In the genomic region with DNA sequence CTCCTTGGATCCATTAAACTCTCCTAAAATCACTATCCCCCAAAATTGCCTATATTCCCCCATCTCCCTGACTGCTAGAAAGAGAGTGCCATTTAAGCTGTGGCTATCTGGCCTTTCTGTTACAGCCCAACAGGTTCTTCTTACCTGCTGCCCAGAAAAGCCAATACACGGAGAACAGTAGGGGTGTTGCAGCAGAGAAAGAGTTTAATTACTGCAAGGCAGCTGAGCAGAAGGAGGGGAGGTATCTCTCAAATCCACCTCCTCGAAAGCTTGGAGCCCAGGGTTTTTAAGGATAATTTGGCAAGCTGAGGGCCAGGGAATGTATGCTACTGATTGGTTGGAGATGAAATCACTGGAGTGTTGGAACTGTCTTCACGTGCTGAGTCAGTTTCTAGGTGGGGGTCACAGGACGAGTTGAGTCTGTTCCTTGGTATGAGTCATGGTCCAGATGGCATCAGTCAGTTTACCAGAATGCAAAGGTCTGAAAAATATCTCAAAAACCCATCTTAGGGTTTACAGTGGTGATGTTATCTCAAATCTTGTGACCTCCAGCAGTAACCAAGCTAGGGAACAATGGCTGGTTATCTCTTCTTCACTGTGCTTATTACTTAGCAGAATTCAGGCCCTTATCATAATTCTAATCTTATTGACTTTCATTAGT, we compare ENCODE assay signal across 16 cellular contexts.
DNase-seq lines count a peak whose midpoint lies in the region; ATAC-seq, FAIRE-seq and TF ChIP-seq lines count a peak whose summit lies in the region.
"Had no signal": no experiment of that assay in that cellular context is flagged by ENCODE, and none has a peak within 500 bp of the region (broad histone marks: within the 10 kb centered on the region; RNA-seq: fewer than 3 reads in every experiment).

No MANE protein-coding gene starts in this region.

- peaks cover 32% of the 10 kb centered on the region for H3K36me3 Mint-ChIP-seq in activated CD4-positive, alpha-beta T cell treated with anti-CD3 and anti-CD28 coated beads for 36 hours (ENCODE audit: low read depth)

- H3K27me3 ChIP-seq in brain microvascular endothelial cell (replicated peaks), result no peaks in the 10 kb centered on the region
- no peaks in the 10 kb centered on the region for H3K27me3 ChIP-seq in colonic mucosa

- H3K27me3 Mint-ChIP-seq in activated CD4-positive, alpha-beta T cell treated with anti-CD3 and anti-CD28 coated beads for 36 hours, result no peaks in the 10 kb centered on the region
- H3K27me3 Mint-ChIP-seq: activated CD4-positive, alpha-beta T cell treated with anti-CD3 and anti-CD28 coated beads, Interleukin-2, amount 10 ng/mL, durations not matched to agents 24 days and 14 days; natural killer cell treated with Interleukin-12 subunit alpha and Interleukin-12 subunit beta and Interleukin-15 and Interleukin-18, amount 100 ng/mL, for 72 hours had no signal

- peaks cover 9% of the 10 kb centered on the region for H3K9me3 Mint-ChIP-seq in activated CD4-positive, alpha-beta T cell treated with anti-CD3 and anti-CD28 coated beads for 36 hours (ENCODE audit: low read depth)
- H3K9me3 Mint-ChIP-seq: natural killer cell treated with Interleukin-12 subunit alpha and Interleukin-12 subunit beta and Interleukin-15 and Interleukin-18, amount 100 ng/mL, for 72 hours had no signal

- no peak overlapping the region for H3K4me3 Mint-ChIP-seq in activated CD4-positive, alpha-beta T cell treated with anti-CD3 and anti-CD28 coated beads for 36 hours
- H3K4me3 Mint-ChIP-seq: activated CD4-positive, alpha-beta T cell treated with anti-CD3 and anti-CD28 coated beads, Interleukin-2, amount 10 ng/mL, durations not matched to agents 24 days and 14 days; natural killer cell treated with Interleukin-12 subunit alpha and Interleukin-12 subunit beta and Interleukin-15 and Interleukin-18, amount 100 ng/mL, for 72 hours had no signal

- no peaks in the 10 kb centered on the region for H3K9me3 ChIP-seq in colonic mucosa

- peak; percentile 33 for FAIRE-seq in HTR-8/SVneo (lab: Jason Lieb, UNC)
- FAIRE-seq: A204.1 had no signal

- TF ChIP-seq CTCF in brain microvascular endothelial cell (IDR thresholded peaks at IDR 0.05; ENCODE audit: low read depth, low read length, missing control alignments), result no peak
- no peak for TF ChIP-seq CTCF in colonic mucosa (IDR thresholded peaks at IDR 0.05)

- in situ Hi-C loops in brain microvascular endothelial cell (cut with HindIII; ENCODE audit: low pct_ligation_motif_present, low sequenced_read_pairs), result no loop called here

- DNase-seq in activated CD4-positive, alpha-beta T cell treated with anti-CD3 and anti-CD28 coated beads for 36 hours, result no peak
- DNase-seq in activated CD4-positive, alpha-beta T cell treated with anti-CD3 and anti-CD28 coated beads for 48 hours, result no peak
- DNase-seq in HTR-8/SVneo (ENCODE audit: insufficient read length, low spot score) (no peak), brain microvascular endothelial cell (peak; percentile 70), renal cortical epithelial cell (ENCODE audit: low read depth) (peak; percentile 7), colonic mucosa (no peak), KG1 (lab: John Stamatoyannopoulos, UW) (no peak), GM19240 (ENCODE audit: insufficient read length, low spot score) (no peak)
- DNase-seq: activated CD4-positive, alpha-beta T cell treated with anti-CD3 and anti-CD28 coated beads, Interleukin-2, amount 10 ng/mL, durations not matched to agents 24 days and 14 days; activated naive CD4-positive, alpha-beta T cell treated with Interleukin-2 at 50 U/mL for 16 hours; DMS53; left colon; SW 1271 had no signal

- H3K9ac ChIP-seq in colonic mucosa (ENCODE audit: low read depth in 2 of 2, low read length in 2 of 2), result no peak overlapping the region

- peaks cover 6% of the 10 kb centered on the region for H3K4me1 Mint-ChIP-seq in activated CD4-positive, alpha-beta T cell treated with anti-CD3 and anti-CD28 coated beads for 36 hours

- H3K27ac ChIP-seq in brain microvascular endothelial cell (no peak overlapping the region), colonic mucosa (no peak overlapping the region)
- H3K27ac ChIP-seq: coronary artery had no signal

- intact Hi-C loops in activated CD4-positive, alpha-beta T cell treated with anti-CD3 and anti-CD28 coated beads for 36 hours (cut with DNase I, micrococcal nuclease), result no loop called here
- intact Hi-C loops in colonic mucosa (cut with DNase I), result no loop called here

- CTCF ChIA-PET in activated CD4-positive, alpha-beta T cell treated with anti-CD3 and anti-CD28 coated beads for 36 hours (lab: Charles Lee), result interaction anchor here (0.6 to 0.9 kb wide), 3 partner anchors 24 to 564 kb away, joined by 3 read pairs; no protein-coding TSS in a partner anchor

- no peaks in the 10 kb centered on the region for H3K4me1 ChIP-seq in colonic mucosa

- H3K36me3 ChIP-seq in brain microvascular endothelial cell (replicated peaks), result no peaks in the 10 kb centered on the region
- no peaks in the 10 kb centered on the region for H3K36me3 ChIP-seq in colonic mucosa

- peak; percentile 42 for ATAC-seq in activated CD4-positive, alpha-beta T cell treated with anti-CD3 and anti-CD28 coated beads for 36 hours
- ATAC-seq: left colon; natural killer cell treated with Interleukin-12 subunit alpha and Interleukin-12 subunit beta and Interleukin-15 and Interleukin-18, amount 100 ng/mL, for 72 hours had no signal

- H3K4me3 ChIP-seq in brain microvascular endothelial cell (ENCODE audit: low read depth, low read length) (no peak overlapping the region), colonic mucosa (no peak overlapping the region)
- H3K4me3 ChIP-seq: coronary artery had no signal

- H3K27ac Mint-ChIP-seq in activated CD4-positive, alpha-beta T cell treated with anti-CD3 and anti-CD28 coated beads for 36 hours, result no peak overlapping the region
- H3K27ac Mint-ChIP-seq: activated CD4-positive, alpha-beta T cell treated with anti-CD3 and anti-CD28 coated beads, Interleukin-2, amount 10 ng/mL, durations not matched to agents 24 days and 14 days; natural killer cell treated with Interleukin-12 subunit alpha and Interleukin-12 subunit beta and Interleukin-15 and Interleukin-18, amount 100 ng/mL, for 72 hours had no signal

- POLR2A ChIA-PET in activated CD4-positive, alpha-beta T cell treated with anti-CD3 and anti-CD28 coated beads for 36 hours (lab: Charles Lee), result no interaction called here

Comparison
In these comparisons a context has a peak if more than half of its experiments do, and no peak if none do; other contexts are left out.
1. DNase-seq: peak in brain microvascular endothelial cell (single experiment) and renal cortical epithelial cell (single experiment); none in activated CD4-positive, alpha-beta T cell treated with anti-CD3 and anti-CD28 coated beads for 36 hours (single experiment), activated CD4-positive, alpha-beta T cell treated with anti-CD3 and anti-CD28 coated beads for 48 hours (single experiment), HTR-8/SVneo (single experiment), colonic mucosa (single experiment), KG1 (single experiment) and GM19240 (single experiment).